ENCODE assay signal across 8 cellular contexts in genomic region chr15:22377859-22378258, GRCh38.
DNase-seq lines count a peak whose midpoint lies in the region; ATAC-seq, FAIRE-seq and TF ChIP-seq lines count a peak whose summit lies in the region.
"Not testable (repeated sequence)": the region's sequence is repeated elsewhere in the genome, so short reads cannot be mapped to it uniquely, and the experiment has no call there.

No MANE protein-coding gene starts in this region.

- not testable (repeated sequence) for TF ChIP-seq POLR2A in A549 (IDR thresholded peaks at IDR 0.05; ENCODE audit: low read length)

- not testable (repeated sequence) for TF ChIP-seq EP300 in A549 (IDR thresholded peaks at IDR 0.05)

- TF ChIP-seq CTCF in A549 (IDR thresholded peaks at IDR 0.05); activated CD8-positive, alpha-beta T cell treated with anti-CD3 and anti-CD28 coated beads for 36 hours (IDR thresholded peaks at IDR 0.05): not testable (repeated sequence)

- H3K4me3 ChIP-seq in A549: not testable (repeated sequence)

- H3K4me2 ChIP-seq in A549: not testable (repeated sequence)

- not testable (repeated sequence) for H3K36me3 Mint-ChIP-seq in activated CD8-positive, alpha-beta T cell treated with anti-CD3 and anti-CD28 coated beads for 36 hours (ENCODE audit: low read depth); stimulated activated effector memory CD8-positive, alpha-beta T cell treated with anti-CD3 and anti-CD28 coated beads, Interleukin-12 subunit alpha, Interleukin-12 subunit beta, amount 100 ng/mL, for 72 hours

- not testable (repeated sequence) for H3K4me3 Mint-ChIP-seq in activated CD8-positive, alpha-beta T cell treated with anti-CD3 and anti-CD28 coated beads for 36 hours; stimulated activated effector memory CD8-positive, alpha-beta T cell treated with anti-CD3 and anti-CD28 coated beads, Interleukin-12 subunit alpha, Interleukin-12 subunit beta, amount 100 ng/mL, for 72 hours

- CTCF ChIA-PET in A549 (lab: Yijun Ruan, JAX); activated CD8-positive, alpha-beta T cell treated with anti-CD3 and anti-CD28 coated beads for 36 hours (lab: Charles Lee): not testable (repeated sequence)

- not testable (repeated sequence) for H3K27ac Mint-ChIP-seq in activated CD8-positive, alpha-beta T cell treated with anti-CD3 and anti-CD28 coated beads for 36 hours; stimulated activated effector memory CD8-positive, alpha-beta T cell treated with anti-CD3 and anti-CD28 coated beads, Interleukin-12 subunit alpha, Interleukin-12 subunit beta, amount 100 ng/mL, for 72 hours

- H3K4me1 Mint-ChIP-seq in activated CD8-positive, alpha-beta T cell treated with anti-CD3 and anti-CD28 coated beads for 36 hours (ENCODE audit: low read depth); stimulated activated effector memory CD8-positive, alpha-beta T cell treated with anti-CD3 and anti-CD28 coated beads, Interleukin-12 subunit alpha, Interleukin-12 subunit beta, amount 100 ng/mL, for 72 hours: not testable (repeated sequence)

- POLR2A ChIA-PET in A549 (lab: Yijun Ruan, JAX); activated CD8-positive, alpha-beta T cell treated with anti-CD3 and anti-CD28 coated beads for 36 hours (lab: Charles Lee): not testable (repeated sequence)

- not testable (repeated sequence) for DNase-seq in A549 (ENCODE audit: low read depth in 1 of 2, low spot score in 1 of 2); activated CD8-positive, alpha-beta T cell treated with anti-CD3 and anti-CD28 coated beads for 36 hours; Right ventricle myocardium superior; stimulated activated effector memory CD8-positive, alpha-beta T cell treated with anti-CD3 and anti-CD28 coated beads, Interleukin-12 subunit alpha, Interleukin-12 subunit beta, amount 100 ng/mL, for 72 hours (ENCODE audit: low spot score in 2 of 2)

- H3K4me1 ChIP-seq in A549: not testable (repeated sequence)

- not testable (repeated sequence) for TF ChIP-seq RAD21 in A549 (conservative IDR thresholded peaks at IDR 0.05 in 1 of 2, IDR thresholded peaks at IDR 0.05 in 1 of 2)

- H3K9me3 ChIP-seq in A549: not testable (repeated sequence)

- WGBS in A549 (ENCODE audit: missing lambda C conversion rate): no CpG with 5 or more reads among the region's 10 CpGs

- ATAC-seq in A549: peak; percentile 36 to 71; a peak in 3 of 6 replicates
- peak; percentile 64 for ATAC-seq in GM18868 (IDR thresholded peaks at IDR 0.05; ENCODE audit: unreplicated experiment)
- peak; percentile 68 for ATAC-seq in GM21423 (IDR thresholded peaks at IDR 0.05; ENCODE audit: unreplicated experiment)
- ATAC-seq in HG02623 (IDR thresholded peaks at IDR 0.05; ENCODE audit: unreplicated experiment): peak; percentile 50
- ATAC-seq in HG03354 (IDR thresholded peaks at IDR 0.05; ENCODE audit: poor library complexity, severe bottlenecking, unreplicated experiment): peak; percentile 73
- ATAC-seq in activated CD8-positive, alpha-beta T cell treated with anti-CD3 and anti-CD28 coated beads for 36 hours: peak; percentile 56
- ATAC-seq in Right ventricle myocardium superior (ENCODE audit: poor library complexity): peak; percentile 71
- ATAC-seq in stimulated activated effector memory CD8-positive, alpha-beta T cell treated with anti-CD3 and anti-CD28 coated beads, Interleukin-12 subunit alpha, Interleukin-12 subunit beta, amount 100 ng/mL, for 72 hours: peak; percentile 75

- FAIRE-seq in A549 (lab: Jason Lieb, UNC): not testable (repeated sequence)

- H3K27ac ChIP-seq in A549: not testable (repeated sequence)

- intact Hi-C loops in activated CD8-positive, alpha-beta T cell treated with anti-CD3 and anti-CD28 coated beads for 36 hours (cut with micrococcal nuclease); Right ventricle myocardium superior (cut with DNase I): not testable (repeated sequence)

- H3K9me3 Mint-ChIP-seq in activated CD8-positive, alpha-beta T cell treated with anti-CD3 and anti-CD28 coated beads for 36 hours; stimulated activated effector memory CD8-positive, alpha-beta T cell treated with anti-CD3 and anti-CD28 coated beads, Interleukin-12 subunit alpha, Interleukin-12 subunit beta, amount 100 ng/mL, for 72 hours: not testable (repeated sequence)

- not testable (repeated sequence) for H3K27me3 Mint-ChIP-seq in activated CD8-positive, alpha-beta T cell treated with anti-CD3 and anti-CD28 coated beads for 36 hours
